In the genomic region with DNA sequence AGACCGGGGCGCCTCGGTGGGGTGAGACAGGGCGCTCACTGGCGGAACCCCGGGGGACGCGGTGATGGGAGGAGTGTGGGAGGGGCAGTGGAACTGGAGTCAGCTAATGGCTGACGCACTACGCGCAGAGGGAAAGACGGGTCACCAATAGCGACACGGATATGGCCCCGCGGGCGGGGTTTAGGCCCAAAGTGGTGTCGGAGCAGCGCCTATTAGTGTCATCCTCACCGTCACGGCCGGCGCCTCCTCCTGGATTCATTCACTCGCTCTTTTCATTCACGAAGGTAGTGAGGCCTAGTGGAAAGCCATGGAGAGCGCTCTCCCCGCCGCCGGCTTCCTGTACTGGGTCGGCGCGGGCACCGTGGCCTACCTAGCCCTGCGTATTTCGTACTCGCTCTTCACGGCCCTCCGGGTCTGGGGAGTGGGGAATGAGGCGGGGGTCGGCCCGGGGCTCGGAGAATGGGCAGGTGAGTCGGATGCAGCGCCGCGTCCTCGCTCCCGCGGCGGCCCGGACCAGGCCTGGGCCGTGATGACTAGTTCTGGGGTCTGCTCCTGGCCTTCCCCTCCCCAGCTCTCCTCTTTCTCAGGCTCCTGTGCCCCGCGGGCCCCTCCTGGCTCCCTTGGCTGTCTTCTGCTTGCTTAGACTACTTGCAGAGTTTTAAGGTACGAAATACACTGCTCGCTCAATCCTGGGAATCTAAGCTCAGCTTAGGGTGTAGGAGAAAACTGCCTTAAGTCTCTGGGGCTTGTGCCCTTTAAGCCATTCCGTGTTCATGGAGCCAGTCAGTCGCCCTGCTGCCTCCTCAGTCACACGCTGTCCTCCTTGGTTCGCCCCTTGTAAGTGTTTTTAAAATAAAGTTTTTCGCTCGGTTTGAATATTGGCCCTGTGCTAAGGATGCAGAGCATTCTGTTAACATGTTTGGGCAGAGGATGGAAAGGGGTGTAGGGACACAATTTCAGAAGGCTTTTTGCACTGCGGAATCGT, we compare ENCODE assay signal across 1 cellular context.
TF ChIP-seq lines count a peak whose summit lies in the region.

A gene (plus strand): TSS at position 218 of the 985 bp plus-strand sequence. CDS start 90 bp downstream, at position 308.

TF ChIP-seq in HepG2, 621 proteins besides CTCF, POLR2A, EP300 and RAD21 (continued from another document and continues in another):
- TF ChIP-seq NPAS2 (CRISPR knock-in tag; IDR thresholded peaks at IDR 0.05; ENCODE audit: borderline replicate concordance) (no peak), RBM39 (IDR thresholded peaks at IDR 0.05; ENCODE audit: low read depth, low read length, poor library complexity, severe bottlenecking) (peak; percentile 44), ZNF878 (CRISPR knock-in tag; IDR thresholded peaks at IDR 0.05) (no peak; the same call in 1 of the 2 replicates), TCF7 (IDR thresholded peaks at IDR 0.05; ENCODE audit: low read depth) (no peak), MBNL3 (CRISPR knock-in tag; conservative IDR thresholded peaks at IDR 0.05) (no peak), ZNF264 (CRISPR knock-in tag; IDR thresholded peaks at IDR 0.05) (peak; percentile 44), NR3C1 (CRISPR knock-in tag; IDR thresholded peaks at IDR 0.05) (no peak), ZNF703 (CRISPR knock-in tag; IDR thresholded peaks at IDR 0.05; ENCODE audit: borderline replicate concordance) (no peak), ZNF354B (CRISPR knock-in tag; IDR thresholded peaks at IDR 0.05) (no peak), HNF4A (CRISPR knock-in tag; IDR thresholded peaks at IDR 0.05) (no peak), JUND (CRISPR knock-in tag; IDR thresholded peaks at IDR 0.05) (no peak), ZNF367 (CRISPR knock-in tag; IDR thresholded peaks at IDR 0.05; ENCODE audit: borderline replicate concordance) (no peak), ZNF891 (CRISPR knock-in tag; IDR thresholded peaks at IDR 0.05) (peak; percentile 94), ZNF607 (CRISPR knock-in tag; IDR thresholded peaks at IDR 0.05; ENCODE audit: borderline replicate concordance) (peak; percentile 61), ZNF558 (CRISPR knock-in tag; IDR thresholded peaks at IDR 0.05; ENCODE audit: borderline replicate concordance) (no peak; the same call in 1 of the 2 replicates), NAIF1 (CRISPR knock-in tag; IDR thresholded peaks at IDR 0.05; ENCODE audit: borderline replicate concordance) (no peak), ZSCAN20 (CRISPR knock-in tag; IDR thresholded peaks at IDR 0.05; ENCODE audit: borderline replicate concordance) (no peak), CCDC6 (CRISPR knock-in tag; IDR thresholded peaks at IDR 0.05) (no peak; the same call in 1 of the 2 replicates)
- TF ChIP-seq, protein P1, sequence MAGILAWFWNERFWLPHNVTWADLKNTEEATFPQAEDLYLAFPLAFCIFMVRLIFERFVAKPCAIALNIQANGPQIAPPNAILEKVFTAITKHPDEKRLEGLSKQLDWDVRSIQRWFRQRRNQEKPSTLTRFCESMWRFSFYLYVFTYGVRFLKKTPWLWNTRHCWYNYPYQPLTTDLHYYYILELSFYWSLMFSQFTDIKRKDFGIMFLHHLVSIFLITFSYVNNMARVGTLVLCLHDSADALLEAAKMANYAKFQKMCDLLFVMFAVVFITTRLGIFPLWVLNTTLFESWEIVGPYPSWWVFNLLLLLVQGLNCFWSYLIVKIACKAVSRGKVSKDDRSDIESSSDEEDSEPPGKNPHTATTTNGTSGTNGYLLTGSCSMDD (CRISPR knock-in tag; IDR thresholded peaks at IDR 0.05) = no peak
- TF ChIP-seq, protein P2, sequence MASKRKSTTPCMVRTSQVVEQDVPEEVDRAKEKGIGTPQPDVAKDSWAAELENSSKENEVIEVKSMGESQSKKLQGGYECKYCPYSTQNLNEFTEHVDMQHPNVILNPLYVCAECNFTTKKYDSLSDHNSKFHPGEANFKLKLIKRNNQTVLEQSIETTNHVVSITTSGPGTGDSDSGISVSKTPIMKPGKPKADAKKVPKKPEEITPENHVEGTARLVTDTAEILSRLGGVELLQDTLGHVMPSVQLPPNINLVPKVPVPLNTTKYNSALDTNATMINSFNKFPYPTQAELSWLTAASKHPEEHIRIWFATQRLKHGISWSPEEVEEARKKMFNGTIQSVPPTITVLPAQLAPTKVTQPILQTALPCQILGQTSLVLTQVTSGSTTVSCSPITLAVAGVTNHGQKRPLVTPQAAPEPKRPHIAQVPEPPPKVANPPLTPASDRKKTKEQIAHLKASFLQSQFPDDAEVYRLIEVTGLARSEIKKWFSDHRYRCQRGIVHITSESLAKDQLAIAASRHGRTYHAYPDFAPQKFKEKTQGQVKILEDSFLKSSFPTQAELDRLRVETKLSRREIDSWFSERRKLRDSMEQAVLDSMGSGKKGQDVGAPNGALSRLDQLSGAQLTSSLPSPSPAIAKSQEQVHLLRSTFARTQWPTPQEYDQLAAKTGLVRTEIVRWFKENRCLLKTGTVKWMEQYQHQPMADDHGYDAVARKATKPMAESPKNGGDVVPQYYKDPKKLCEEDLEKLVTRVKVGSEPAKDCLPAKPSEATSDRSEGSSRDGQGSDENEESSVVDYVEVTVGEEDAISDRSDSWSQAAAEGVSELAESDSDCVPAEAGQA (IDR thresholded peaks at IDR 0.05; ENCODE audit: low read depth) = no peak
- TF ChIP-seq, protein P2 (CRISPR knock-in tag; IDR thresholded peaks at IDR 0.05; ENCODE audit: borderline replicate concordance) = no peak
- TF ChIP-seq, protein P3, sequence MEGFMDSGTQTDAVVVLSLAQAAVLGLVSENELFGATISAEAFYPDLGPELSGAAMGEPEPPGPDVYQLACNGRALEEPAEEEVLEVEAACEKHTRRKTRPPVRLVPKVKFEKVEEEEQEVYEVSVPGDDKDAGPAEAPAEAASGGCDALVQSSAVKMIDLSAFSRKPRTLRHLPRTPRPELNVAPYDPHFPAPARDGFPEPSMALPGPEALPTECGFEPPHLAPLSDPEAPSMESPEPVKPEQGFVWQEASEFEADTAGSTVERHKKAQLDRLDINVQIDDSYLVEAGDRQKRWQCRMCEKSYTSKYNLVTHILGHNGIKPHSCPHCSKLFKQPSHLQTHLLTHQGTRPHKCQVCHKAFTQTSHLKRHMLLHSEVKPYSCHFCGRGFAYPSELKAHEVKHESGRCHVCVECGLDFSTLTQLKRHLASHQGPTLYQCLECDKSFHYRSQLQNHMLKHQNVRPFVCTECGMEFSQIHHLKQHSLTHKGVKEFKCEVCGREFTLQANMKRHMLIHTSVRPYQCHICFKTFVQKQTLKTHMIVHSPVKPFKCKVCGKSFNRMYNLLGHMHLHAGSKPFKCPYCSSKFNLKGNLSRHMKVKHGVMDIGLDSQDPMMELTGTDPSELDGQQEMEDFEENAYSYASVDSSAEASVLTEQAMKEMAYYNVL (CRISPR knock-in tag; IDR thresholded peaks at IDR 0.05; ENCODE audit: borderline replicate concordance) = peak; percentile 72; the same call in 1 of the 2 replicates
- TF ChIP-seq, protein P4, sequence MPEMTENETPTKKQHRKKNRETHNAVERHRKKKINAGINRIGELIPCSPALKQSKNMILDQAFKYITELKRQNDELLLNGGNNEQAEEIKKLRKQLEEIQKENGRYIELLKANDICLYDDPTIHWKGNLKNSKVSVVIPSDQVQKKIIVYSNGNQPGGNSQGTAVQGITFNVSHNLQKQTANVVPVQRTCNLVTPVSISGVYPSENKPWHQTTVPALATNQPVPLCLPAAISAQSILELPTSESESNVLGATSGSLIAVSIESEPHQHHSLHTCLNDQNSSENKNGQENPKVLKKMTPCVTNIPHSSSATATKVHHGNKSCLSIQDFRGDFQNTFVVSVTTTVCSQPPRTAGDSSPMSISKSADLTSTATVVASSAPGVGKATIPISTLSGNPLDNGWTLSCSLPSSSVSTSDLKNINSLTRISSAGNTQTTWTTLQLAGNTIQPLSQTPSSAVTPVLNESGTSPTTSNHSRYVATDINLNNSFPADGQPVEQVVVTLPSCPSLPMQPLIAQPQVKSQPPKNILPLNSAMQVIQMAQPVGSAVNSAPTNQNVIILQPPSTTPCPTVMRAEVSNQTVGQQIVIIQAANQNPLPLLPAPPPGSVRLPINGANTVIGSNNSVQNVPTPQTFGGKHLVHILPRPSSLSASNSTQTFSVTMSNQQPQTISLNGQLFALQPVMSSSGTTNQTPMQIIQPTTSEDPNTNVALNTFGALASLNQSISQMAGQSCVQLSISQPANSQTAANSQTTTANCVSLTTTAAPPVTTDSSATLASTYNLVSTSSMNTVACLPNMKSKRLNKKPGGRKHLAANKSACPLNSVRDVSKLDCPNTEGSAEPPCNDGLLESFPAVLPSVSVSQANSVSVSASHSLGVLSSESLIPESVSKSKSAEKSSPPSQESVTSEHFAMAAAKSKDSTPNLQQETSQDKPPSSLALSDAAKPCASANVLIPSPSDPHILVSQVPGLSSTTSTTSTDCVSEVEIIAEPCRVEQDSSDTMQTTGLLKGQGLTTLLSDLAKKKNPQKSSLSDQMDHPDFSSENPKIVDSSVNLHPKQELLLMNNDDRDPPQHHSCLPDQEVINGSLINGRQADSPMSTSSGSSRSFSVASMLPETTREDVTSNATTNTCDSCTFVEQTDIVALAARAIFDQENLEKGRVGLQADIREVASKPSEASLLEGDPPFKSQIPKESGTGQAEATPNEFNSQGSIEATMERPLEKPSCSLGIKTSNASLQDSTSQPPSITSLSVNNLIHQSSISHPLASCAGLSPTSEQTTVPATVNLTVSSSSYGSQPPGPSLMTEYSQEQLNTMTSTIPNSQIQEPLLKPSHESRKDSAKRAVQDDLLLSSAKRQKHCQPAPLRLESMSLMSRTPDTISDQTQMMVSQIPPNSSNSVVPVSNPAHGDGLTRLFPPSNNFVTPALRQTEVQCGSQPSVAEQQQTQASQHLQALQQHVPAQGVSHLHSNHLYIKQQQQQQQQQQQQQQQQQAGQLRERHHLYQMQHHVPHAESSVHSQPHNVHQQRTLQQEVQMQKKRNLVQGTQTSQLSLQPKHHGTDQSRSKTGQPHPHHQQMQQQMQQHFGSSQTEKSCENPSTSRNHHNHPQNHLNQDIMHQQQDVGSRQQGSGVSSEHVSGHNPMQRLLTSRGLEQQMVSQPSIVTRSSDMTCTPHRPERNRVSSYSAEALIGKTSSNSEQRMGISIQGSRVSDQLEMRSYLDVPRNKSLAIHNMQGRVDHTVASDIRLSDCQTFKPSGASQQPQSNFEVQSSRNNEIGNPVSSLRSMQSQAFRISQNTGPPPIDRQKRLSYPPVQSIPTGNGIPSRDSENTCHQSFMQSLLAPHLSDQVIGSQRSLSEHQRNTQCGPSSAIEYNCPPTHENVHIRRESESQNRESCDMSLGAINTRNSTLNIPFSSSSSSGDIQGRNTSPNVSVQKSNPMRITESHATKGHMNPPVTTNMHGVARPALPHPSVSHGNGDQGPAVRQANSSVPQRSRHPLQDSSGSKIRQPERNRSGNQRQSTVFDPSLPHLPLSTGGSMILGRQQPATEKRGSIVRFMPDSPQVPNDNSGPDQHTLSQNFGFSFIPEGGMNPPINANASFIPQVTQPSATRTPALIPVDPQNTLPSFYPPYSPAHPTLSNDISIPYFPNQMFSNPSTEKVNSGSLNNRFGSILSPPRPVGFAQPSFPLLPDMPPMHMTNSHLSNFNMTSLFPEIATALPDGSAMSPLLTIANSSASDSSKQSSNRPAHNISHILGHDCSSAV (CRISPR knock-in tag; IDR thresholded peaks at IDR 0.05; ENCODE audit: borderline replicate concordance) = no peak
- TF ChIP-seq, protein P5, sequence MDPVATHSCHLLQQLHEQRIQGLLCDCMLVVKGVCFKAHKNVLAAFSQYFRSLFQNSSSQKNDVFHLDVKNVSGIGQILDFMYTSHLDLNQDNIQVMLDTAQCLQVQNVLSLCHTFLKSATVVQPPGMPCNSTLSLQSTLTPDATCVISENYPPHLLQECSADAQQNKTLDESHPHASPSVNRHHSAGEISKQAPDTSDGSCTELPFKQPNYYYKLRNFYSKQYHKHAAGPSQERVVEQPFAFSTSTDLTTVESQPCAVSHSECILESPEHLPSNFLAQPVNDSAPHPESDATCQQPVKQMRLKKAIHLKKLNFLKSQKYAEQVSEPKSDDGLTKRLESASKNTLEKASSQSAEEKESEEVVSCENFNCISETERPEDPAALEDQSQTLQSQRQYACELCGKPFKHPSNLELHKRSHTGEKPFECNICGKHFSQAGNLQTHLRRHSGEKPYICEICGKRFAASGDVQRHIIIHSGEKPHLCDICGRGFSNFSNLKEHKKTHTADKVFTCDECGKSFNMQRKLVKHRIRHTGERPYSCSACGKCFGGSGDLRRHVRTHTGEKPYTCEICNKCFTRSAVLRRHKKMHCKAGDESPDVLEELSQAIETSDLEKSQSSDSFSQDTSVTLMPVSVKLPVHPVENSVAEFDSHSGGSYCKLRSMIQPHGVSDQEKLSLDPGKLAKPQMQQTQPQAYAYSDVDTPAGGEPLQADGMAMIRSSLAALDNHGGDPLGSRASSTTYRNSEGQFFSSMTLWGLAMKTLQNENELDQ (CRISPR knock-in tag; IDR thresholded peaks at IDR 0.05; ENCODE audit: borderline replicate concordance) = no peak
- TF ChIP-seq, protein P6, sequence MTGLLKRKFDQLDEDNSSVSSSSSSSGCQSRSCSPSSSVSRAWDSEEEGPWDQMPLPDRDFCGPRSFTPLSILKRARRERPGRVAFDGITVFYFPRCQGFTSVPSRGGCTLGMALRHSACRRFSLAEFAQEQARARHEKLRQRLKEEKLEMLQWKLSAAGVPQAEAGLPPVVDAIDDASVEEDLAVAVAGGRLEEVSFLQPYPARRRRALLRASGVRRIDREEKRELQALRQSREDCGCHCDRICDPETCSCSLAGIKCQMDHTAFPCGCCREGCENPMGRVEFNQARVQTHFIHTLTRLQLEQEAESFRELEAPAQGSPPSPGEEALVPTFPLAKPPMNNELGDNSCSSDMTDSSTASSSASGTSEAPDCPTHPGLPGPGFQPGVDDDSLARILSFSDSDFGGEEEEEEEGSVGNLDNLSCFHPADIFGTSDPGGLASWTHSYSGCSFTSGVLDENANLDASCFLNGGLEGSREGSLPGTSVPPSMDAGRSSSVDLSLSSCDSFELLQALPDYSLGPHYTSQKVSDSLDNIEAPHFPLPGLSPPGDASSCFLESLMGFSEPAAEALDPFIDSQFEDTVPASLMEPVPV (CRISPR knock-in tag; IDR thresholded peaks at IDR 0.05) = peak; percentile 80
- TF ChIP-seq, protein P7, sequence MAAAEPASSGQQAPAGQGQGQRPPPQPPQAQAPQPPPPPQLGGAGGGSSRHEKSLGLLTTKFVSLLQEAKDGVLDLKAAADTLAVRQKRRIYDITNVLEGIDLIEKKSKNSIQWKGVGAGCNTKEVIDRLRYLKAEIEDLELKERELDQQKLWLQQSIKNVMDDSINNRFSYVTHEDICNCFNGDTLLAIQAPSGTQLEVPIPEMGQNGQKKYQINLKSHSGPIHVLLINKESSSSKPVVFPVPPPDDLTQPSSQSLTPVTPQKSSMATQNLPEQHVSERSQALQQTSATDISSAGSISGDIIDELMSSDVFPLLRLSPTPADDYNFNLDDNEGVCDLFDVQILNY (CRISPR knock-in tag; conservative IDR thresholded peaks at IDR 0.05) = no peak
